ENCODE assay signal across 8 cellular contexts in the genomic region with DNA sequence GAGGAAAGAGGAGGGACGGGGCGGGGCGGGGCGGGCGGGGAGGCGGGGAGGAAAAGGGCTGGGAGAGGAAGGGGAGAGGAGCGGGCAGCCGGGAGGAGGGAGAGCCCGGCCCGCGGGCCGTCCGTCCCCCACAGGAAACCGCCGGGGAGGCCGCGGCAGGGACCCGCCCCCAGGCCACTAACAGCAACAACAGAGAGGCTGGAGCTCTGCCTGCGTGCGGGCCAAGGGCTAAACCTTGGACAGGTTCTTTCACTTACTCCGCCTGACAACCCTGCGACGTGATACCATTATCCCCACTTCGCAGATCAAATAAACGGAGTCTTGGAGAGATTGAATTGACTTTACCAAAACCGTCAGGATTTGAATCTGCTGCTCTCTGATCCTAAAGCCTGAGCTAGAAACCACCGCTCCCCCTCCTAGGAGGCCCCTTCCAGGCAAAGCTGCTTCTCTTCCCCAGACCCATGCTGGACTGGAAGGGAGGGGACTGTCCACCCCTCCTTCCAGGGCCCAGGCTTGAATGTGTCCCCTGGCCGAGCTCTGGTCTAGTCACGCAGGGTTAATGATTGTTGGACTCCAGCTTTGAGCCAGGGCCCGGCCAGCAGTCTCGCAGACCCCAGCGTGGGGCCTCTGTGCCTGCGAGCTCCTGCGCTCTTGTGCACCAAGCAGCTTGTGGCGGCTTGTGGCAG. TPM values are rescaled to one million over a fixed set of nuclear protein-coding genes. Genes with fewer than 3 reads are reported as not detected.
DNase-seq lines count a peak whose midpoint lies in the region; ATAC-seq, FAIRE-seq and TF ChIP-seq lines count a peak whose summit lies in the region.

A gene with protein sequence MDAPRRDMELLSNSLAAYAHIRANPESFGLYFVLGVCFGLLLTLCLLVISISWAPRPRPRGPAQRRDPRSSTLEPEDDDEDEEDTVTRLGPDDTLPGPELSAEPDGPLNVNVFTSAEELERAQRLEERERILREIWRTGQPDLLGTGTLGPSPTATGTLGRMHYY (minus strand): TSS at position 10 of the 686 bp plus-strand sequence. CDS start 608 bp downstream, outside the sequence.

- H3K9me3 Mint-ChIP-seq in CD8-positive, alpha-beta memory T cell, result no peaks in the 10 kb centered on the region
- no peaks in the 10 kb centered on the region for H3K9me3 Mint-ChIP-seq in progenitor cell of endocrine pancreas (ENCODE audit: low read depth)

- H3K27me3 Mint-ChIP-seq in CD8-positive, alpha-beta memory T cell, result peaks cover 0 to 1% of the 10 kb centered on the region in 2 donors
- peaks cover 27% of the 10 kb centered on the region for H3K27me3 Mint-ChIP-seq in progenitor cell of endocrine pancreas

- POLR2A ChIA-PET in CD8-positive, alpha-beta memory T cell (lab: Charles Lee), result interaction anchor here (0.8 to 2.2 kb wide), 3 partner anchors 17 to 174 kb away, joined by 3 to 13 read pairs (median 5); a partner anchor contains a TSS

- 7 to 9% methylated on average over 29 to 34 of the region's 35 CpGs for WGBS in heart right ventricle, 2 donors

- peak within 1 kb of the TSS; percentile 54 for H3K27ac ChIP-seq in CD8-positive, alpha-beta memory T cell (ENCODE audit: low read depth, low read length)
- H3K27ac ChIP-seq in Peyer's patch (peak within 1 kb of the TSS; percentile 74 to 88 (median 80)), heart right ventricle (peak within 1 kb of the TSS; percentile 81 to 97 (median 94))

- H3K36me3 Mint-ChIP-seq in CD8-positive, alpha-beta memory T cell, result no peaks in the 10 kb centered on the region
- H3K36me3 Mint-ChIP-seq in progenitor cell of endocrine pancreas (ENCODE audit: insufficient read depth), result no peaks in the 10 kb centered on the region

- peak within 1 kb of the TSS; percentile 70 for H3K4me3 ChIP-seq in CD8-positive, alpha-beta memory T cell (ENCODE audit: low read length)
- H3K4me3 ChIP-seq in H7 (ENCODE audit: insufficient read depth, low read depth, low read length) (peak within 1 kb of the TSS; percentile 83), Peyer's patch (peak within 1 kb of the TSS; percentile 68 to 91 (median 80)), adipocyte (ENCODE audit: low read length) (peak within 1 kb of the TSS; percentile 85), heart right ventricle (peak within 1 kb of the TSS; percentile 26 to 99 (median 87))

- peak within 1 kb of the TSS; percentile 81 to 90 (median 84) for H3K4me3 Mint-ChIP-seq in CD8-positive, alpha-beta memory T cell
- H3K4me3 Mint-ChIP-seq in progenitor cell of endocrine pancreas (ENCODE audit: low read depth), result peak within 1 kb of the TSS; percentile 82

- TF ChIP-seq POLR2A in Peyer's patch (IDR thresholded peaks at IDR 0.05), result no peak

- intact Hi-C loops in heart right ventricle (cut with DNase I), result loop anchor here in 2 of 10 donors (5.0 kb wide), 2 partner anchors 44 to 64 kb away; a partner anchor contains a TSS

- no peaks in the 10 kb centered on the region for H3K27me3 ChIP-seq in CD8-positive, alpha-beta memory T cell (ENCODE audit: insufficient read depth, low read length, poor library complexity, severe bottlenecking)
- H3K27me3 ChIP-seq in H7 (ENCODE audit: control insufficient read depth, insufficient read depth, low read length) (peaks cover 23% of the 10 kb centered on the region), Peyer's patch (no peaks in the 10 kb centered on the region), adipocyte (replicated peaks; ENCODE audit: control insufficient read depth, insufficient read depth, low read length) (no peaks in the 10 kb centered on the region), heart right ventricle (no peaks in the 10 kb centered on the region)

- peak within 1 kb of the TSS; percentile 92 for H3K9ac ChIP-seq in adipocyte (ENCODE audit: low read length)

- no peaks in the 10 kb centered on the region for H3K9me3 ChIP-seq in CD8-positive, alpha-beta memory T cell (ENCODE audit: low read length)
- H3K9me3 ChIP-seq in Peyer's patch (no peaks in the 10 kb centered on the region), adipocyte (ENCODE audit: control insufficient read depth, low read length) (no peaks in the 10 kb centered on the region), heart right ventricle (no peaks in the 10 kb centered on the region)

- CTCF ChIA-PET in CD8-positive, alpha-beta memory T cell (lab: Charles Lee), result interaction anchor here (0.8 to 5.0 kb wide), 6 partner anchors 10 to 136 kb away, joined by 3 to 16 read pairs (median 3); a partner anchor contains a TSS

- no peaks in the 10 kb centered on the region for H3K36me3 ChIP-seq in CD8-positive, alpha-beta memory T cell (ENCODE audit: insufficient read depth, low read length)
- H3K36me3 ChIP-seq in H7 (replicated peaks; ENCODE audit: control insufficient read depth, insufficient read depth, low read length) (no peaks in the 10 kb centered on the region), Peyer's patch (no peaks in the 10 kb centered on the region), adipocyte (ENCODE audit: control insufficient read depth, insufficient read depth, low read length, severe bottlenecking) (peaks cover 4% of the 10 kb centered on the region), heart right ventricle (peaks cover 0 to 13% (median 0%) of the 10 kb centered on the region in 9 donors)

- no peak for FAIRE-seq in urothelium cell line (lab: Jason Lieb, UNC)

- H3K27ac Mint-ChIP-seq in CD8-positive, alpha-beta memory T cell, result peak within 1 kb of the TSS; percentile 32 to 90 (median 78)
- H3K27ac Mint-ChIP-seq in progenitor cell of endocrine pancreas, result peak within 1 kb of the TSS; percentile 98

- H3K4me1 Mint-ChIP-seq in CD8-positive, alpha-beta memory T cell, result peaks cover 25 to 38% (median 26%) of the 10 kb centered on the region in 3 donors
- peaks cover 15% of the 10 kb centered on the region for H3K4me1 Mint-ChIP-seq in progenitor cell of endocrine pancreas (ENCODE audit: low read depth)

- TF ChIP-seq CTCF in Peyer's patch (IDR thresholded peaks at IDR 0.05) (no peak), heart right ventricle (IDR thresholded peaks at IDR 0.05) (no peak), progenitor cell of endocrine pancreas (IDR thresholded peaks at IDR 0.05; ENCODE audit: unreplicated experiment) (no peak)

- ATAC-seq in heart right ventricle (peak; percentile 49 to 84 (median 76)), HG03571 (IDR thresholded peaks at IDR 0.05; ENCODE audit: unreplicated experiment) (no peak)

- H3K4me1 ChIP-seq in CD8-positive, alpha-beta memory T cell (ENCODE audit: insufficient read depth, low read length), result peaks cover 10% of the 10 kb centered on the region
- peaks cover 0 to 39% (median 20%) of the 10 kb centered on the region in 4 donors for H3K4me1 ChIP-seq in Peyer's patch
- H3K4me1 ChIP-seq in adipocyte (ENCODE audit: control insufficient read depth, insufficient read depth, low read length), result peaks cover 27% of the 10 kb centered on the region
- peaks cover 12 to 53% (median 35%) of the 10 kb centered on the region in 9 donors for H3K4me1 ChIP-seq in heart right ventricle

- DNase-seq in CD8-positive, alpha-beta memory T cell, result peak in 4 of 5 donors; percentile 34 to 66 (median 50)
- DNase-seq in H7 (peak; percentile 93), Peyer's patch (peak; percentile 60 to 87 (median 78)), adipocyte (ENCODE audit: low read depth) (peak; percentile 92), heart right ventricle (peak; percentile 88 to 89), progenitor cell of endocrine pancreas (ENCODE audit: low spot score, unreplicated experiment) (peak; percentile 76), urothelium cell line (ENCODE audit: low spot score) (no peak)

RNA-seq across cellular contexts. Expression of the gene that starts here (rescaled TPM):
- 10 to 100 TPM; 13.6 to 16.3 TPM for total RNA-seq in CD8-positive, alpha-beta memory T cell
- polyA plus RNA-seq in CD8-positive, alpha-beta memory T cell, result 8.1 TPM
- 61.4 and 87.2 TPM in 2 replicates for total RNA-seq in H7 (2014; rRNA removed; shearing (Covaris generic))
- total RNA-seq in Peyer's patch (10 to 100 TPM in 2 of 4 donors, 1 to 10 TPM in 2; 4.4 to 19.0 (median 11.4) TPM), heart right ventricle (10 to 100 TPM in 3 of 10 donors, 1 to 10 TPM in 7; 4.6 to 16.0 (median 6.8) TPM), progenitor cell of endocrine pancreas (11.8 and 14.1 TPM in 2 replicates)
- polyA plus RNA-seq in heart right ventricle, result 10 to 100 TPM; 25.2 to 38.9 TPM
